In the genomic region with DNA sequence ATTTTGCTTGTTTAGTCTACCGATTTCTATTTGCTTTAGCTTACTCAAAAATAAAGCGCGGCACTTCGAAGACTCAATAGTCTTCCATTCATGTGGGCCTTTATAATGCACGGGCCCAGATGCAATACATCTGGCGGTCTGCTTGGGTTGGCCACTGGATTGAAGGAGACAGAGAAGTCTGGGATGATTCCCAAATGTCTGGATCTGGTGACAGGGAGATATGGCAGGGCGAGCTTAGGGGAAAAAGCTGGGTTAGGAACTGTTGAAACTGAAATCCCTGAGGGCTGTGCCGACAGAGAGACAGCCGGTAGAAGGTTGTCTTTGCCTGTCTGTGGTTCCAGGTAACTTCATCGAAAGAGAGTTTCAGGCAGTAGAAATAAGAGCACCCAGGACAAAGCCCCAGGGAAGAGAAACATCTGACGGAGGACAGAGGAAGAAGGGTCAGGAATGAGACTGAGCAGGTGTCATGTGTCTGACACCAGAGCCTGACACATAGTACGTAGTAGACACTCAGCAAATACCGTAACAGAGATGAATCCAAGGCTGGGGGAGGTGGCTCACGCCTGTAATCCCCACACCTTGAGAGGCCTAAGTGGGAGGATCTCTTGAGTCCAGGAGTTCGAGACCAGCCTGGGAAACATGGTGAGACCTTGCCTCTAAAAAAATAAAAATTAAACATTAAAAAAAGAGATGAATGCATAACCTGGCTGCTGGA, we compare ENCODE assay signal across 27 cellular contexts. TPM values are rescaled to one million over a fixed set of nuclear protein-coding genes. Genes with fewer than 3 reads are reported as not detected.
DNase-seq lines count a peak whose midpoint lies in the region; ATAC-seq, FAIRE-seq and TF ChIP-seq lines count a peak whose summit lies in the region.
"Had no signal": no experiment of that assay in that cellular context is flagged by ENCODE, and none has a peak within 500 bp of the region (broad histone marks: within the 10 kb centered on the region; RNA-seq: fewer than 3 reads in every experiment).

No MANE protein-coding gene starts in this region.

- H3K4me1 ChIP-seq in heart left ventricle = peaks cover 0 to 8% (median 0%) of the 10 kb centered on the region in 12 donors

- FAIRE-seq in urothelium cell line (lab: Jason Lieb, UNC) = peak; percentile 23
- FAIRE-seq: GM18507, RCC 7860 had no signal

- peak; percentile 67 for ATAC-seq in Right ventricle myocardium superior (ENCODE audit: poor library complexity)
- ATAC-seq in heart left ventricle = peak; percentile 70 to 86 (median 74)
- ATAC-seq: HCT116 had no signal

- no peak for TF ChIP-seq CTCF in heart left ventricle (IDR thresholded peaks at IDR 0.05)

- H3K4me3 ChIP-seq in heart left ventricle = no peak overlapping the region
- H3K4me3 ChIP-seq: SJSA1 had no signal

- intact Hi-C loops in Right ventricle myocardium superior (cut with DNase I) (loop anchor here (5.0 kb wide), 1 partner anchor 58 kb away; no protein-coding TSS in a partner anchor), cardiac septum (cut with DNase I) (no loop called here), heart left ventricle (cut with DNase I) (loop anchor here in 3 of 10 donors (10.0 kb wide), 2 partner anchors 116 to 136 kb away; no protein-coding TSS in a partner anchor)

- no peak for TF ChIP-seq POLR2A in heart left ventricle (IDR thresholded peaks at IDR 0.05)

- no peaks in the 10 kb centered on the region for H3K36me3 ChIP-seq in heart left ventricle
- H3K36me3 ChIP-seq: SJSA1 had no signal

- DNase-seq in Right ventricle myocardium superior = no peak
- no peak for DNase-seq in cardiac septum (ENCODE audit: low spot score)
- DNase-seq in heart left ventricle = peak in 4 of 5 donors; percentile 26 to 61 (median 30)
- peak; percentile 18 for DNase-seq in left kidney (ENCODE audit: low read depth, low spot score)
- DNase-seq in urothelium cell line (ENCODE audit: low spot score) = no peak
- DNase-seq in activated CD4-positive, alpha-beta T cell treated with anti-CD3 and anti-CD28 coated beads for 48 hours = no peak
- no peak for DNase-seq in RPMI8226
- no peak for DNase-seq in NCI-H1048 (lab: John Stamatoyannopoulos, UW)
- DNase-seq: 8988T, ACHN, DMS153, DND-41, Karpas-422, NCI-H1092 treated with DMSO at 0.1 percent for 48 hours, NCI-H1436, NCI-H187, NCI-H2107, NCI-H446, NCI-H524 treated with DMSO at 0.1 percent for 48 hours, NCI-H774 had no signal

- 71 to 77% (median 73%) methylated on average over 15 of the region's 15 CpGs for WGBS in heart left ventricle, 4 donors

- no peaks in the 10 kb centered on the region for H3K9me3 ChIP-seq in heart left ventricle
- H3K9me3 ChIP-seq: SJSA1 had no signal

- H3K27me3 ChIP-seq in heart left ventricle = no peaks in the 10 kb centered on the region
- H3K27me3 ChIP-seq: SJSA1 had no signal

- H3K27ac ChIP-seq in heart left ventricle = no peak overlapping the region
- H3K27ac ChIP-seq: HL-60, SJSA1 had no signal

RNA-seq across cellular contexts. Expression of a gene that starts 13.6 kb away (rescaled TPM):
- total RNA-seq in Right ventricle myocardium superior (0.22 TPM), cardiac septum (not detected), heart left ventricle (under 1 TPM in 2 of 9 donors, not detected in 7; 0.57 to 0.64 TPM)
- not detected for polyA plus RNA-seq in heart left ventricle

RNA-seq across cellular contexts. Expression of a gene that starts 30.2 kb away (rescaled TPM):
- not detected for total RNA-seq in Right ventricle myocardium superior
- not detected for total RNA-seq in cardiac septum
- not detected for total RNA-seq in heart left ventricle
- not detected for polyA plus RNA-seq in heart left ventricle
- total RNA-seq: H4, SJSA1 had no signal
- polyA plus RNA-seq: BJ had no signal

RNA-seq across cellular contexts. Expression of a gene that starts 47.1 kb away (rescaled TPM):
- total RNA-seq in Right ventricle myocardium superior (2.7 TPM), cardiac septum (1.9 TPM), heart left ventricle (10 to 100 TPM in 1 of 9 donors, 1 to 10 TPM in 7, not detected in 1; 1.4 to 32.3 (median 2.7) TPM)
- polyA plus RNA-seq in heart left ventricle = under 1 TPM; 0.34 to 1.00 TPM

Comparison
In these comparisons a context has a peak if more than half of its experiments do, and no peak if none do; other contexts are left out.
1. DNase-seq: peak in heart left ventricle (4 of 5) and left kidney (single experiment); none in Right ventricle myocardium superior (single experiment), cardiac septum (single experiment), urothelium cell line (single experiment), activated CD4-positive, alpha-beta T cell treated with anti-CD3 and anti-CD28 coated beads for 48 hours (single experiment), RPMI8226 (single experiment) and NCI-H1048 (single experiment).